27 cellular contexts compared by ENCODE assay signal in the genomic region with DNA sequence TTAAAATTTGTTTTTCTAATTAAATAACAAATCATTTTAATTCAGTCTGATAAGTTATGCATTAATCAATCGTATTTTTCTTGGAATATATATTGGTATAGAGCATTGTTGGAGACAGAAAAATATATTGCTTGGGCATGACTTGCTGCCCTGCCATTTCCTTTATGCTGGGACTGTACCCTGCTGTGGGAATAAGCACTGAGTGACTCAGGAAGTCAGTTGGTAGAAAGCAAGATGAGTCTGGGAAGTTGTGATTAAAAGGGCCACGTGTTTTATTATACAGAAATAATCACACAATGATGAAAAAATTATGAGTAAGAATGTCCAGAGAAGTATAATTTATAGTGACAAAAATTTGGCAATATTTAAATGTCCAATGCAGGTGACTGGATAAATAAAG.
"Had no signal": no experiment of that assay in that cellular context is flagged by ENCODE, and none has a peak within 500 bp of the region (broad histone marks: within the 10 kb centered on the region; RNA-seq: fewer than 3 reads in every experiment).

No MANE protein-coding gene starts in this region.

- H3K4me1 Mint-ChIP-seq: activated naive CD8-positive, alpha-beta T cell treated with anti-CD3 and anti-CD28 coated beads, Interleukin-2, amount 50 U/mL, for 24 hours; central memory CD8-positive, alpha-beta T cell; T-cell had no signal

- H3K9me3 Mint-ChIP-seq: activated naive CD4-positive, alpha-beta T cell treated with anti-CD3 and anti-CD28 coated beads, Interleukin-2, amount 50 U/mL, for 72 hours; activated naive CD8-positive, alpha-beta T cell treated with anti-CD3 and anti-CD28 coated beads, Interleukin-2, amount 50 U/mL, for 24 hours; activated T-cell treated with anti-CD3 and anti-CD28 coated beads, Interleukin-2, amount 50 U/mL, for 24 hours; activated T-helper 1 cell treated with anti-CD3 and anti-CD28 coated beads, Interleukin-12 subunit alpha, Interleukin-12 subunit beta, Interleukin-2, Interleukin-4 antibody, amounts not matched to agents 30 ng/mL and 10 ng/mL and 1 ng/mL, durations not matched to agents 14 hours and 24 hours and 36 hours; central memory CD8-positive, alpha-beta T cell; T-cell had no signal

- H3K36me3 Mint-ChIP-seq: activated naive CD4-positive, alpha-beta T cell treated with anti-CD3 and anti-CD28 coated beads, Interleukin-2, amount 50 U/mL, for 72 hours; T-cell had no signal

- H3K4me3 Mint-ChIP-seq: activated CD8-positive, alpha-beta T cell treated with anti-CD3 and anti-CD28 coated beads, Interleukin-2, amount 10 ng/mL, durations not matched to agents 7 days and 5 days; activated naive CD8-positive, alpha-beta T cell treated with anti-CD3 and anti-CD28 coated beads, Interleukin-2, amount 50 U/mL, for 24 hours; activated T-cell treated with anti-CD3 and anti-CD28 coated beads, Interleukin-2, amount 50 U/mL, for 24 hours; activated T-helper 1 cell treated with anti-CD3 and anti-CD28 coated beads, Interleukin-12 subunit alpha, Interleukin-12 subunit beta, Interleukin-2, Interleukin-4 antibody, amounts not matched to agents 30 ng/mL and 10 ng/mL and 1 ng/mL, durations not matched to agents 14 hours and 24 hours and 36 hours; central memory CD8-positive, alpha-beta T cell; T-cell had no signal

- DNase-seq: activated CD4-positive, alpha-beta T cell treated with anti-CD3 and anti-CD28 coated beads for 4 hours; activated CD4-positive, alpha-beta T cell treated with anti-CD3 and anti-CD28 coated beads, Interleukin-2, amount 50 U/mL, for 4 hours; activated CD8-positive, alpha-beta memory T cell treated with anti-CD3 and anti-CD28 coated beads, Interleukin-2, amount 50 U/mL, for 48 hours; activated CD8-positive, alpha-beta T cell treated with anti-CD3 and anti-CD28 coated beads, Interleukin-2, amount 10 ng/mL, durations not matched to agents 7 days and 5 days; activated effector memory CD4-positive, alpha-beta T cell treated with Interleukin-2 at 50 U/mL for 16 hours; activated naive CD4-positive, alpha-beta T cell; activated naive CD8-positive, alpha-beta T cell treated with anti-CD3 and anti-CD28 coated beads, Interleukin-2, amount 50 U/mL, for 24 hours; activated T-cell treated with anti-CD3 and anti-CD28 coated beads, Interleukin-2, amount 50 U/mL, for 24 hours; amniotic stem cell; body of pancreas; MM.1S; NCI-H1105 treated with DMSO at 0.1 percent for 48 hours; NCI-H1436 treated with DMSO at 0.1 percent for 48 hours; NCI-H187; NCI-H2081; NCI-H446; NCI-H524; Peyer's patch; SHP77 treated with DMSO at 0.1 percent for 48 hours; T-cell; T-helper 2 cell; T1000 had no signal

- FAIRE-seq: TTC549 had no signal

- H3K27ac Mint-ChIP-seq: activated CD8-positive, alpha-beta T cell treated with anti-CD3 and anti-CD28 coated beads, Interleukin-2, amount 10 ng/mL, durations not matched to agents 7 days and 5 days; activated naive CD4-positive, alpha-beta T cell treated with anti-CD3 and anti-CD28 coated beads, Interleukin-2, amount 50 U/mL, for 72 hours; activated naive CD8-positive, alpha-beta T cell treated with anti-CD3 and anti-CD28 coated beads, Interleukin-2, amount 50 U/mL, for 24 hours; activated T-cell treated with anti-CD3 and anti-CD28 coated beads, Interleukin-2, amount 50 U/mL, for 24 hours; activated T-helper 1 cell treated with anti-CD3 and anti-CD28 coated beads, Interleukin-12 subunit alpha, Interleukin-12 subunit beta, Interleukin-2, Interleukin-4 antibody, amounts not matched to agents 30 ng/mL and 10 ng/mL and 1 ng/mL, durations not matched to agents 14 hours and 24 hours and 36 hours; T-cell had no signal

- ATAC-seq: activated CD4-positive, CD25-positive, alpha-beta regulatory T cell treated with anti-CD3 and anti-CD28 coated beads, Interleukin-2, amount 50 U/mL, for 24 hours; activated CD8-positive, alpha-beta T cell treated with anti-CD3 and anti-CD28 coated beads, Interleukin-2, amount 10 ng/mL, durations not matched to agents 7 days and 5 days; activated naive CD4-positive, alpha-beta T cell treated with anti-CD3 and anti-CD28 coated beads, Interleukin-2, amount 50 U/mL, for 72 hours; activated naive CD8-positive, alpha-beta T cell treated with anti-CD3 and anti-CD28 coated beads, Interleukin-2, amount 50 U/mL, for 24 hours; body of pancreas; T-cell had no signal

- H3K27me3 Mint-ChIP-seq: activated naive CD8-positive, alpha-beta T cell treated with anti-CD3 and anti-CD28 coated beads, Interleukin-2, amount 50 U/mL, for 24 hours; central memory CD8-positive, alpha-beta T cell had no signal
